In the genomic region with DNA sequence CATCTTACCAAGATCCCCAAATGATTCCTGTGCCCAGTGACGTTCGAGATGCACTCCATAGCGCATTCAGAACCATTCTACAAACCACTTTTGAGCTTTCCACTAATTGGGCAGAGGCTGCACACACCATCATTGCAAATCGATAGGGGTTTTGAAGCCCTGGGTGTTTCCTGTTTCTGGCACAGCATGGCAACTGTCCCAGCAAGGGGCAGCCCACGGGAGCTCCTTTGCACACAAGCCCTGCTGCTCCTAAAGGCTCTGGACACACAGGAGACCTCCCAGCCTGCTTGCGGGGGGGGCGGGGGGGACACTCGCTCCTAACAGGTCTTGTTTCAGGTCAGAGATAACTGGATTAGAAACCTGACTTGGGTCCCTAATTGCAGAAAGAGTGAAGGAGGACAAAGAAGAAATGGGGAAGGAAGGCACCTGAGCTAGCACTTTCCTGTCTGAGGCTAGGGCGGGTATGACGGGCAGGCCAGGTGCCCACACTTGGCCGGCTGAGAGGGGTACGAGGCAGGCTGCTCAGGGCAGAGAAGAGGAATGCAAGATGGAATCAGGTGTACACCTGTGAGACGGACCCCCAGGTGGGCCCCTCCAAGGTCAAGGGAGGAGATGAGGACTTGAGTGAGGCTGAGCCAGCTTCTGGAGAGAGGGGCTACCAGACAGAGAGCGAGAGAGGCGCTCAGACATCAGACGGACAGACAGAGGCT, we compare ENCODE assay signal across 8 cellular contexts.
DNase-seq lines count a peak whose midpoint lies in the region; ATAC-seq and TF ChIP-seq lines count a peak whose summit lies in the region.

No MANE protein-coding gene starts in this region.

- TF ChIP-seq POLR2A in GM18505 (IDR thresholded peaks at IDR 0.05; ENCODE audit: borderline replicate concordance, extremely low read depth, insufficient read depth, insufficient read length), result no peak

- peaks cover 6% of the 10 kb centered on the region for H3K4me1 ChIP-seq in stomach smooth muscle (ENCODE audit: control insufficient read depth, insufficient read depth, low read length)

- peak overlapping the region in 1 of 2 donors; percentile 33 for H3K9ac ChIP-seq in stomach smooth muscle (ENCODE audit: low read length in 2 of 2)

- no peaks in the 10 kb centered on the region for H3K36me3 ChIP-seq in stomach smooth muscle (ENCODE audit: control insufficient read depth in 2 of 2, insufficient read depth in 2 of 2, low read length in 2 of 2)

- no peaks in the 10 kb centered on the region for H3K9me3 Mint-ChIP-seq in activated naive CD8-positive, alpha-beta T cell treated with anti-CD3 and anti-CD28 coated beads, Interleukin-2, amount 50 U/mL, for 24 hours
- H3K9me3 Mint-ChIP-seq in memory B cell, result no peaks in the 10 kb centered on the region

- DNase-seq in activated CD8-positive, alpha-beta memory T cell treated with anti-CD3 and anti-CD28 coated beads for 24 hours, result peak; percentile 61
- no peak for DNase-seq in activated CD8-positive, alpha-beta memory T cell treated with anti-CD3 and anti-CD28 coated beads, Interleukin-2, amount 50 U/mL, for 4 hours
- no peak for DNase-seq in activated naive CD8-positive, alpha-beta T cell treated with anti-CD3 and anti-CD28 coated beads, Interleukin-2, amount 50 U/mL, for 24 hours
- DNase-seq in memory B cell (ENCODE audit: low spot score in 2 of 2) (no peak), NCI-H128 (lab: John Stamatoyannopoulos, UW; ENCODE audit: unreplicated experiment) (no peak), pons (ENCODE audit: low spot score) (no peak)

- H3K27me3 ChIP-seq in stomach smooth muscle (ENCODE audit: control insufficient read depth in 1 of 2, insufficient read depth in 2 of 2, low read length in 2 of 2), result peaks cover 14 to 16% of the 10 kb centered on the region in 2 donors

- H3K27ac ChIP-seq in stomach smooth muscle (ENCODE audit: low read length), result no peak overlapping the region

- H3K4me3 ChIP-seq in stomach smooth muscle (ENCODE audit: low read length in 2 of 2), result peak overlapping the region; percentile 54 to 73

- H3K4me1 Mint-ChIP-seq in activated naive CD8-positive, alpha-beta T cell treated with anti-CD3 and anti-CD28 coated beads, Interleukin-2, amount 50 U/mL, for 24 hours, result peaks cover 18% of the 10 kb centered on the region
- peaks cover 6% of the 10 kb centered on the region for H3K4me1 Mint-ChIP-seq in memory B cell

- peak overlapping the region; percentile 53 for H3K27ac Mint-ChIP-seq in activated naive CD8-positive, alpha-beta T cell treated with anti-CD3 and anti-CD28 coated beads, Interleukin-2, amount 50 U/mL, for 24 hours
- peak overlapping the region; percentile 72 for H3K27ac Mint-ChIP-seq in memory B cell

- no peaks in the 10 kb centered on the region for H3K36me3 Mint-ChIP-seq in activated naive CD8-positive, alpha-beta T cell treated with anti-CD3 and anti-CD28 coated beads, Interleukin-2, amount 50 U/mL, for 24 hours (ENCODE audit: low read depth)
- no peaks in the 10 kb centered on the region for H3K36me3 Mint-ChIP-seq in memory B cell

- H3K27me3 Mint-ChIP-seq in activated naive CD8-positive, alpha-beta T cell treated with anti-CD3 and anti-CD28 coated beads, Interleukin-2, amount 50 U/mL, for 24 hours, result peaks cover 17% of the 10 kb centered on the region
- peaks cover 5% of the 10 kb centered on the region for H3K27me3 Mint-ChIP-seq in memory B cell

- peak overlapping the region; percentile 83 for H3K4me3 Mint-ChIP-seq in activated naive CD8-positive, alpha-beta T cell treated with anti-CD3 and anti-CD28 coated beads, Interleukin-2, amount 50 U/mL, for 24 hours
- peak overlapping the region; percentile 93 for H3K4me3 Mint-ChIP-seq in memory B cell

- ATAC-seq in activated naive CD8-positive, alpha-beta T cell treated with anti-CD3 and anti-CD28 coated beads, Interleukin-2, amount 50 U/mL, for 24 hours, result no peak
- peak; percentile 39 for ATAC-seq in memory B cell (ENCODE audit: low read depth)
- no peak for ATAC-seq in GM18505 (IDR thresholded peaks at IDR 0.05; ENCODE audit: unreplicated experiment)

- no peaks in the 10 kb centered on the region for H3K9me3 ChIP-seq in stomach smooth muscle (ENCODE audit: control insufficient read depth in 2 of 2, low read length in 2 of 2)
